8 cellular contexts compared by ENCODE assay signal in genomic region chr11:59173080-59173963, GRCh38. TPM values are rescaled to one million over a fixed set of nuclear protein-coding genes. Genes with fewer than 3 reads are reported as not detected.
DNase-seq lines count a peak whose midpoint lies in the region; ATAC-seq and TF ChIP-seq lines count a peak whose summit lies in the region.

No MANE protein-coding gene starts in this region.

- no TSS peak for BruUV-seq in A673 (replicated peaks; lab: Mats Ljungman, UMichigan)

- TF ChIP-seq POLR2A in thyroid gland (IDR thresholded peaks at IDR 0.05) = no peak

- 7 to 13% methylated on average over 37 of the region's 37 CpGs for WGBS in lung, 2 donors
- 3 to 5% methylated on average over 28 to 34 of the region's 37 CpGs for WGBS in thyroid gland, 2 donors

- TF ChIP-seq CTCF in A673 (conservative IDR thresholded peaks at IDR 0.05; ENCODE audit: low read depth, low read length) (no peak), choroid plexus epithelial cell (conservative IDR thresholded peaks at IDR 0.05; ENCODE audit: low read depth, low read length) (no peak), lung (IDR thresholded peaks at IDR 0.05; ENCODE audit: control extremely low read depth, extremely low read depth) (no peak), thyroid gland (IDR thresholded peaks at IDR 0.05) (no peak)

- CTCF ChIA-PET in A673 (lab: Charles Lee) = interaction anchor here (2.9 kb wide), 1 partner anchor 13 kb away, joined by 35 read pairs; no protein-coding TSS in a partner anchor

- POLR2A ChIA-PET in A673 (lab: Charles Lee; ENCODE audit: low non-redundant PET) = no interaction called here

- no peaks in the 10 kb centered on the region for H3K9me3 ChIP-seq in A673 (ENCODE audit: low read depth, low read length, poor library complexity, severe bottlenecking)
- H3K9me3 ChIP-seq in lung (ENCODE audit: control insufficient read depth in 2 of 2, insufficient read depth in 1 of 2, low read length in 1 of 2) = no peaks in the 10 kb centered on the region
- H3K9me3 ChIP-seq in thyroid gland = no peaks in the 10 kb centered on the region

- intact Hi-C loops in A673 (cut with micrococcal nuclease; ENCODE audit: unreplicated experiment) = loop anchor here (2.0 kb wide), 1 partner anchor 13 kb away; no protein-coding TSS in a partner anchor
- intact Hi-C loops in thyroid gland (cut with DNase I) = loop anchor here (5.0 kb wide), 2 partner anchors 34 to 259 kb away; no protein-coding TSS in a partner anchor

- ATAC-seq in GM19438 (IDR thresholded peaks at IDR 0.05; ENCODE audit: low read depth, unreplicated experiment) = peak; percentile 18
- ATAC-seq in lung (ENCODE audit: insufficient read depth, low FRiP score) = peak; percentile 16

- no peak overlapping the region for H3K27ac ChIP-seq in A673 (ENCODE audit: low read depth, low read length, poor library complexity, severe bottlenecking)
- peak overlapping the region; percentile 5 to 79 for H3K27ac ChIP-seq in lung (ENCODE audit: low read depth in 1 of 2, low read length in 1 of 2)
- peak overlapping the region; percentile 25 to 66 (median 62) for H3K27ac ChIP-seq in thyroid gland

- H3K27me3 ChIP-seq in A673 (replicated peaks; ENCODE audit: insufficient read depth, low read depth, low read length, poor library complexity) (peaks cover 7% of the 10 kb centered on the region), lung (ENCODE audit: control insufficient read depth, insufficient read depth) (no peaks in the 10 kb centered on the region), thyroid gland (no peaks in the 10 kb centered on the region)

- H3K4me1 ChIP-seq in A673 (ENCODE audit: insufficient read depth, low read length, poor library complexity, severe bottlenecking) (peaks cover 22% of the 10 kb centered on the region), lung (ENCODE audit: control insufficient read depth in 2 of 2, insufficient read depth in 2 of 2, low read length in 2 of 2) (peaks cover 0 to 9% of the 10 kb centered on the region in 2 donors), thyroid gland (peaks cover 17 to 18% of the 10 kb centered on the region in 2 donors)

- H3K36me3 ChIP-seq in A673 (ENCODE audit: insufficient read depth, low read length, poor library complexity, severe bottlenecking) = no peaks in the 10 kb centered on the region
- H3K36me3 ChIP-seq in lung (ENCODE audit: control insufficient read depth in 2 of 2, insufficient read depth in 2 of 2, low read length in 2 of 2) = no peaks in the 10 kb centered on the region
- H3K36me3 ChIP-seq in thyroid gland = no peaks in the 10 kb centered on the region

- H3K4me3 ChIP-seq in A673 (ENCODE audit: low read depth, low read length, poor library complexity, severe bottlenecking) (peak overlapping the region; percentile 50), choroid plexus epithelial cell (ENCODE audit: low read depth, low read length) (peak overlapping the region; percentile 61), lung (peak overlapping the region; percentile 74), thyroid gland (replicated peaks in 1 of 3) (peak overlapping the region in 2 of 3 donors; percentile 49 to 57)

- DNase-seq in A673 (ENCODE audit: low spot score) (peak; percentile 37), NCI-H526 treated with DMSO at 0.1 percent for 48 hours (lab: John Stamatoyannopoulos, UW) (peak; percentile 72), choroid plexus epithelial cell (ENCODE audit: low read depth) (no peak), lung (ENCODE audit: low spot score) (no peak), thyroid gland (peak; percentile 37 to 48), SHP77 treated with DMSO at 0.1 percent for 48 hours (lab: John Stamatoyannopoulos, UW) (no peak), NOMO-1 treated with DMSO at 0.1 percent for 48 hours (lab: John Stamatoyannopoulos, UW; ENCODE audit: unreplicated experiment) (no peak)

RNA-seq across cellular contexts. Expression of gene DTX4, which starts 1.4 kb away (rescaled TPM):
- total RNA-seq in A673 (2021) (1.9 and 2.0 TPM in 2 replicates), lung (10 to 100 TPM; 44.6 to 51.6 TPM), thyroid gland (10 to 100 TPM in 3 of 4 donors, 1 to 10 TPM in 1; 9.6 to 29.3 (median 17.5) TPM)
- 10 to 100 TPM; 14.7 to 25.0 TPM for polyA plus RNA-seq in lung

RNA-seq across cellular contexts. Expression of gene FAM111A, which starts 30.7 kb away (rescaled TPM):
- 47.7 and 54.8 TPM in 2 replicates for total RNA-seq in A673 (2021)
- total RNA-seq in lung = 10 to 100 TPM; 34.1 to 73.3 TPM
- polyA plus RNA-seq in lung = 10 to 100 TPM; 14.9 to 44.8 TPM
- total RNA-seq in thyroid gland = 10 to 100 TPM; 32.5 to 73.2 (median 40.1) TPM

RNA-seq across cellular contexts. Expression of gene MPEG1, which starts 39.4 kb away (rescaled TPM):
- total RNA-seq in A673 (2021) (not detected in 2 replicates), lung (10 to 100 TPM; 28.1 to 45.6 TPM), thyroid gland (10 to 100 TPM in 3 of 4 donors, 1 to 10 TPM in 1; 5.8 to 16.3 (median 11.5) TPM)
- 10 to 100 TPM in 1 of 2 donors, 1 to 10 TPM in 1; 7.0 to 63.5 TPM for polyA plus RNA-seq in lung

Comparison
In these comparisons a context has a peak if more than half of its experiments do, and no peak if none do; other contexts are left out.
1. DNase-seq: peak in A673 (single experiment), NCI-H526 treated with DMSO at 0.1 percent for 48 hours (single experiment) and thyroid gland (2 of 2); none in choroid plexus epithelial cell (single experiment), lung (single experiment), SHP77 treated with DMSO at 0.1 percent for 48 hours (single experiment) and NOMO-1 treated with DMSO at 0.1 percent for 48 hours (single experiment).
2. Peak in every context shown above with its lines, with median percentiles within 50 percentile points of each other: H3K4me3 ChIP-seq.